ENCODE assay signal across 16 cellular contexts in the genomic region with DNA sequence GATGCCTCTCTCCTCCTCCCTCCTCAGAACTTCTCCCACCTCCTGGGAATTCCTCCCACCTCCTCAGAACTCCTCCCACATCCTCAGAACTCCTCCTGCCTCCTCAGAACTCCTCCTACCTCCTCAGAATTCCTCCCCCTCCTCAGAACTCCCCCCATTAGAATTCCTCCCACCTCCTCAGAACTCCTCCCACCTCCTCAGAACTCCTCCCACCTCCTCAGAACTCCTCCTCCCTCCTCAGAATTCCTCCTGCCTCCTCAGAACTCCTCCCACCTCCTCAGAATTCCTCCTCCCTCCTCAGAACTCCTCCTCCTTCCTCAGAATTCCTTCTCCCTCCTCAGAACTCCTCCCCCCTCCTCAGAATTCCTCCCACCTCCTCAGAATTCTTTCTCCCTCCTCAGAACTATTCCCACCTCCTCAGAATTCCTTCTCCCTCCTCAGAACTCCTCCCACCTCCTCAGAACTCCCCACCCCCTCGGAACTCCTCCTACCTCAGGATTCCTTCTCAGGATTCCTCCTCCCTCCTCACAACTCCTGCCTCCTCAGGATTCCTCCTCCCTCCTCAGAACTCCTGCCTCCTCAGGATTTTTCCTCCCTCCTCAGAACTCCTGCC. TPM values are rescaled to one million over a fixed set of nuclear protein-coding genes. Genes with fewer than 3 reads are reported as not detected.
A peak's percentile ranks its signal among the peaks of the same experiment; 100 is the strongest.
DNase-seq lines count a peak whose midpoint lies in the region; ATAC-seq, FAIRE-seq and TF ChIP-seq lines count a peak whose summit lies in the region.
"Had no signal": no experiment of that assay in that cellular context is flagged by ENCODE, and none has a peak within 500 bp of the region (broad histone marks: within the 10 kb centered on the region; RNA-seq: fewer than 3 reads in every experiment).

No MANE protein-coding gene starts in this region.

- H3K27me3 ChIP-seq in K562 (ENCODE audit: control insufficient read depth in 2 of 2, insufficient read depth in 2 of 2, low read length in 2 of 2), result no peaks in the 10 kb centered on the region
- H3K27me3 ChIP-seq in gastroesophageal sphincter, result no peaks in the 10 kb centered on the region
- H3K27me3 ChIP-seq: hepatocyte, sigmoid colon had no signal

- peak overlapping the region; percentile 49 for H3K4me2 ChIP-seq in K562 (ENCODE audit: insufficient read depth, low read length)

- no peak for TF ChIP-seq RAD21 in K562 (CRISPR knock-in tag; conservative IDR thresholded peaks at IDR 0.05 in 1 of 2, IDR thresholded peaks at IDR 0.05 in 1 of 2)

- 0% methylated on average over 1 of the region's 1 CpG for WGBS in K562 (ENCODE audit: insufficient coverage, low coverage, missing lambda C conversion rate)
- 60 to 100% methylated on average over 1 of the region's 1 CpG for WGBS in gastroesophageal sphincter (ENCODE audit: low coverage in 1 of 2), 2 donors

- in situ Hi-C loops in K562 (cut with MboI), result no loop called here

- TF ChIP-seq POLR2A in K562 (conservative IDR thresholded peaks at IDR 0.05) (no peak), gastroesophageal sphincter (IDR thresholded peaks at IDR 0.05) (no peak)

- H3K4me3 ChIP-seq in AG10803 (ENCODE audit: low read length) (no peak overlapping the region), K562 (peak overlapping the region; percentile 31; the same call in 1 of the 2 replicates), gastroesophageal sphincter (no peak overlapping the region)
- H3K4me3 ChIP-seq: hepatocyte, sigmoid colon had no signal

- H3K79me2 ChIP-seq in K562 (ENCODE audit: control insufficient read depth, insufficient read depth, low read length), result no peaks in the 10 kb centered on the region
- H3K79me2 ChIP-seq: hepatocyte had no signal

- TF ChIP-seq EP300 in K562 (IDR thresholded peaks at IDR 0.05; ENCODE audit: low read length) (no peak), gastroesophageal sphincter (IDR thresholded peaks at IDR 0.05) (no peak)

- peak; percentile 59 for FAIRE-seq in K562 (lab: Jason Lieb, UNC)

- DNase-seq in AG10803 (ENCODE audit: low read depth) (peak; percentile 66), HS-5 (ENCODE audit: low read depth) (peak; percentile 68), K562 (ENCODE audit: extremely low read depth in 1 of 4, low spot score in 3 of 4) (peak; percentile 19 to 46 (median 28)), kidney glomerular epithelial cell (lab: John Stamatoyannopoulos, UW) (peak; percentile 76), cerebellum (ENCODE audit: low spot score) (no peak)
- DNase-seq in activated CD4-positive, alpha-beta T cell treated with anti-CD3 and anti-CD28 coated beads, Interleukin-2, amount 50 U/mL, for 48 hours, result no peak
- DNase-seq: C1 segment of cervical spinal cord; central memory CD4-positive, alpha-beta T cell; NCI-H1694 treated with DMSO at 0.1 percent for 48 hours; sigmoid colon had no signal

- intact Hi-C loops in K562 (cut with micrococcal nuclease), result no loop called here

- no TSS peak for BruUV-seq in K562 (replicated peaks; lab: Mats Ljungman, UMichigan)

- no peaks in the 10 kb centered on the region for H3K36me3 ChIP-seq in K562 (ENCODE audit: control insufficient read depth, insufficient read depth, low read length)
- peaks cover 0 to 52% of the 10 kb centered on the region in 2 donors for H3K36me3 ChIP-seq in gastroesophageal sphincter

- H2AFZ ChIP-seq in K562 (ENCODE audit: low read depth, low read length), result peak overlapping the region; percentile 86
- H2AFZ ChIP-seq: hepatocyte had no signal

- TF ChIP-seq CTCF in AG10803 (conservative IDR thresholded peaks at IDR 0.05; ENCODE audit: low read length) (no peak), K562 (IDR thresholded peaks at IDR 0.05 in 2 of 3, conservative IDR thresholded peaks at IDR 0.05 in 1 of 3; ENCODE audit: insufficient read depth in 2 of 3, low read depth in 1 of 3, low read length in 3 of 3) (no peak), gastroesophageal sphincter (IDR thresholded peaks at IDR 0.05) (no peak)

- H3K9me1 ChIP-seq in K562 (ENCODE audit: control insufficient read depth, insufficient read depth, low read length), result no peaks in the 10 kb centered on the region

- ATAC-seq in K562 (peak; percentile 15; the same call in 1 of the 3 replicates), GM19324 (IDR thresholded peaks at IDR 0.05; ENCODE audit: low FRiP score, unreplicated experiment) (no peak), gastroesophageal sphincter (no peak)
- ATAC-seq: Panc1 had no signal

- POLR2A ChIA-PET in K562 (lab: Yijun Ruan, JAX), result no interaction called here

- peaks cover 5 to 13% of the 10 kb centered on the region in 2 experiments; a peak in 4 of 5 replicates for H3K4me1 ChIP-seq in K562 (replicated peaks in 1 of 2; ENCODE audit: control insufficient read depth in 2 of 2, insufficient read depth in 2 of 2, low read length in 2 of 2)
- H3K4me1 ChIP-seq in gastroesophageal sphincter, result peaks cover 0 to 4% (median 0%) of the 10 kb centered on the region in 3 donors

- H3K9me3 ChIP-seq in K562 (replicated peaks; ENCODE audit: control insufficient read depth, insufficient read depth, low read depth, low read length) (no peaks in the 10 kb centered on the region), gastroesophageal sphincter (no peaks in the 10 kb centered on the region)
- H3K9me3 ChIP-seq: sigmoid colon had no signal

- CTCF ChIA-PET in K562 (lab: Yijun Ruan, JAX; ENCODE audit: low intra/inter-chr PET ratio), result no interaction called here

- no peak overlapping the region for H3K9ac ChIP-seq in K562 (ENCODE audit: insufficient read depth in 1 of 2, low read depth in 2 of 2, low read length in 2 of 2)

- H4K20me1 ChIP-seq in K562 (replicated peaks; ENCODE audit: control insufficient read depth, insufficient read depth, low read length), result no peaks in the 10 kb centered on the region

- H3K27ac ChIP-seq in K562 (ENCODE audit: extremely low read depth, low read depth, low read length) (no peak overlapping the region; the same call in 2 of the 3 replicates), gastroesophageal sphincter (no peak overlapping the region)
- H3K27ac ChIP-seq: HL-60, sigmoid colon had no signal

TF ChIP-seq in K562, 482 proteins besides CTCF, POLR2A, EP300 and RAD21:
- TF ChIP-seq, protein P1, sequence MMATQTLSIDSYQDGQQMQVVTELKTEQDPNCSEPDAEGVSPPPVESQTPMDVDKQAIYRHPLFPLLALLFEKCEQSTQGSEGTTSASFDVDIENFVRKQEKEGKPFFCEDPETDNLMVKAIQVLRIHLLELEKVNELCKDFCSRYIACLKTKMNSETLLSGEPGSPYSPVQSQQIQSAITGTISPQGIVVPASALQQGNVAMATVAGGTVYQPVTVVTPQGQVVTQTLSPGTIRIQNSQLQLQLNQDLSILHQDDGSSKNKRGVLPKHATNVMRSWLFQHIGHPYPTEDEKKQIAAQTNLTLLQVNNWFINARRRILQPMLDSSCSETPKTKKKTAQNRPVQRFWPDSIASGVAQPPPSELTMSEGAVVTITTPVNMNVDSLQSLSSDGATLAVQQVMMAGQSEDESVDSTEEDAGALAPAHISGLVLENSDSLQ (IDR thresholded peaks at IDR 0.05), result no peak
- TF ChIP-seq, protein P2, sequence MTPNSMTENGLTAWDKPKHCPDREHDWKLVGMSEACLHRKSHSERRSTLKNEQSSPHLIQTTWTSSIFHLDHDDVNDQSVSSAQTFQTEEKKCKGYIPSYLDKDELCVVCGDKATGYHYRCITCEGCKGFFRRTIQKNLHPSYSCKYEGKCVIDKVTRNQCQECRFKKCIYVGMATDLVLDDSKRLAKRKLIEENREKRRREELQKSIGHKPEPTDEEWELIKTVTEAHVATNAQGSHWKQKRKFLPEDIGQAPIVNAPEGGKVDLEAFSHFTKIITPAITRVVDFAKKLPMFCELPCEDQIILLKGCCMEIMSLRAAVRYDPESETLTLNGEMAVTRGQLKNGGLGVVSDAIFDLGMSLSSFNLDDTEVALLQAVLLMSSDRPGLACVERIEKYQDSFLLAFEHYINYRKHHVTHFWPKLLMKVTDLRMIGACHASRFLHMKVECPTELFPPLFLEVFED (CRISPR knock-in tag; conservative IDR thresholded peaks at IDR 0.05), result 0 out of 2 replicates have a peak, but pooled peaks have one; percentile 14
- TF ChIP-seq RBM22 (IDR thresholded peaks at IDR 0.05; ENCODE audit: low read depth, low read length, poor library complexity, severe bottlenecking), result no peak
- peak; percentile 31 for TF ChIP-seq EGR1 (conservative IDR thresholded peaks at IDR 0.05)
- no peak for TF ChIP-seq PHF21A (IDR thresholded peaks at IDR 0.05; ENCODE audit: borderline replicate concordance, low read depth)
- TF ChIP-seq ZNF589 (CRISPR knock-in tag; IDR thresholded peaks at IDR 0.05; ENCODE audit: low read depth), result 0 out of 2 replicates have a peak, but pooled peaks have one; percentile 25
- no peak for TF ChIP-seq CCNT2 (IDR thresholded peaks at IDR 0.05; ENCODE audit: borderline replicate concordance, extremely low read depth, insufficient read length, low read depth, low read length)
- TF ChIP-seq ZNF263 (CRISPR knock-in tag; IDR thresholded peaks at IDR 0.05; ENCODE audit: borderline replicate concordance), result peak; percentile 87
TF ChIP-seq in K562: peak in this region for 4.

RNA-seq across cellular contexts. Expression of a gene that starts 23.9 kb away (rescaled TPM):
- total RNA-seq in K562 (2011; cell fraction: chromatin; rRNA removed; ENCODE audit: low replicate concordance), result not detected in 2 replicates
- total RNA-seq in K562 (2011; cell fraction: nucleolus; rRNA removed), result not detected in 2 replicates
- total RNA-seq in K562 (2011; cell fraction: nucleoplasm; rRNA removed), result not detected in 2 replicates
- total RNA-seq in K562 (2014; rRNA removed) (not detected in 2 replicates), K562 (2014; rRNA removed; fragmentation: Illumina TruSeq; extraction: Trizol) (not detected in 2 replicates), K562 (2015; rRNA removed; fragmentation: Illumina TruSeq; extraction: Trizol) (not detected in 2 replicates), K562 (2021) (0.07 TPM in 1 of 2 replicates, not detected in the other), cerebellum (0.73 TPM), gastroesophageal sphincter (under 1 TPM in 1 of 4 donors, not detected in 3; 0.27 TPM)
- polyA plus RNA-seq in K562 (2011; rRNA removed) (not detected in 2 replicates), K562 (2014; fragmentation: Illumina TruSeq; extraction: Trizol) (not detected in 2 replicates), K562 (2014; fragmentation: Nextera tagmentation; extraction: Ambion mirVana) (not detected), K562 (2014; rRNA removed) (not detected in 2 replicates)
- polyA plus RNA-seq in K562 (2011; cell fraction: cytosol; rRNA removed), result not detected in 2 replicates
- not detected in 2 replicates for polyA plus RNA-seq in K562 (2011; cell fraction: nucleus; rRNA removed)
- polyA plus RNA-seq in K562 (2012), result 0.04 TPM in 1 of 2 replicates, not detected in the other
- polyA minus RNA-seq in K562 (2011; rRNA and poly(A)+ RNA removed), result not detected in 2 replicates
- polyA minus RNA-seq in K562 (2011; cell fraction: cytosol; rRNA and poly(A)+ RNA removed), result not detected in 2 replicates
- not detected in 2 replicates for polyA minus RNA-seq in K562 (2011; cell fraction: nucleus; rRNA and poly(A)+ RNA removed)
- total RNA-seq: activated T-cell treated with anti-CD3 and anti-CD28 coated beads, Interleukin-2, amount 50 U/mL, for 72 hours; hepatocyte had no signal
- polyA plus RNA-seq: hepatocyte had no signal

Comparison
In these comparisons a context has a peak if more than half of its experiments do, and no peak if none do; other contexts are left out.
1. DNase-seq: peak in AG10803 (single experiment), HS-5 (single experiment), K562 (4 of 4) and kidney glomerular epithelial cell (single experiment); none in activated CD4-positive, alpha-beta T cell treated with anti-CD3 and anti-CD28 coated beads, Interleukin-2, amount 50 U/mL, for 48 hours (0 of 2) and cerebellum (single experiment).